9 cellular contexts compared by ENCODE assay signal in genomic region chr5:7388553-7388952, GRCh38. TPM values are rescaled to one million over a fixed set of nuclear protein-coding genes. Genes with fewer than 3 reads are reported as not detected.
"Had no signal": no experiment of that assay in that cellular context is flagged by ENCODE, and none has a peak within 500 bp of the region (broad histone marks: within the 10 kb centered on the region; RNA-seq: fewer than 3 reads in every experiment).

No MANE protein-coding gene starts in this region.

- H3K4me1 ChIP-seq: HAP-1 had no signal

- DNase-seq: H7, KBM-7 had no signal

- H3K27me3 Mint-ChIP-seq: IgD-negative memory B cell had no signal

- H3K9me3 ChIP-seq: HAP-1 had no signal

- H3K4me3 ChIP-seq: GM23338, HAP-1 had no signal

- H3K36me3 Mint-ChIP-seq: IgD-negative memory B cell had no signal

- H3K9ac ChIP-seq: KMS-11 had no signal

- H3K4me3 Mint-ChIP-seq: GM23338, IgD-negative memory B cell had no signal

- H3K9me3 Mint-ChIP-seq: GM23338 had no signal

- FAIRE-seq: HepG2 had no signal

- H3K36me3 ChIP-seq: HAP-1 had no signal

- H3K27ac ChIP-seq: KMS-11 had no signal

- H3K4me2 ChIP-seq: GM23338, KMS-11 had no signal

- H3K4me1 Mint-ChIP-seq: IgD-negative memory B cell had no signal

- ATAC-seq: GM23338, HCT116, HepG2 had no signal

- H3K27ac Mint-ChIP-seq: GM23338 had no signal

RNA-seq across cellular contexts. Expression of gene ADCY2, which starts 7.4 kb away (rescaled TPM):
- total RNA-seq: HepG2, HT-29 had no signal
- polyA plus RNA-seq: HepG2, IgD-negative memory B cell had no signal
